21 cellular contexts compared by ENCODE assay signal in genomic region chr1:160403244-160403643, GRCh38. TPM values are rescaled to one million over a fixed set of nuclear protein-coding genes. Genes with fewer than 3 reads are reported as not detected.
DNase-seq lines count a peak whose midpoint lies in the region; ATAC-seq and TF ChIP-seq lines count a peak whose summit lies in the region.
"Had no signal": no experiment of that assay in that cellular context is flagged by ENCODE, and none has a peak within 500 bp of the region (broad histone marks: within the 10 kb centered on the region; RNA-seq: fewer than 3 reads in every experiment).

No MANE protein-coding gene starts in this region.

- peaks cover 1% of the 10 kb centered on the region for H3K36me3 Mint-ChIP-seq in osteocyte (ENCODE audit: unreplicated experiment)
- H3K36me3 Mint-ChIP-seq: activated CD4-positive, alpha-beta memory T cell treated with anti-CD3 and anti-CD28 coated beads for 36 hours; CD4-positive, alpha-beta memory T cell; IgD-negative memory B cell; naive thymus-derived CD8-positive, alpha-beta T cell had no signal

- no peak for TF ChIP-seq CTCF in osteocyte (IDR thresholded peaks at IDR 0.05)

- H3K4me1 Mint-ChIP-seq in osteocyte (ENCODE audit: unreplicated experiment), result peaks cover 12% of the 10 kb centered on the region

- no peak overlapping the region for H3K27ac Mint-ChIP-seq in osteocyte (ENCODE audit: unreplicated experiment)
- H3K27ac Mint-ChIP-seq: activated CD4-positive, alpha-beta memory T cell treated with anti-CD3 and anti-CD28 coated beads for 36 hours; CD4-positive, alpha-beta memory T cell; naive thymus-derived CD8-positive, alpha-beta T cell had no signal

- no peaks in the 10 kb centered on the region for H3K27me3 Mint-ChIP-seq in osteocyte (ENCODE audit: unreplicated experiment)
- H3K27me3 Mint-ChIP-seq: IgD-negative memory B cell had no signal

- no peak for ATAC-seq in GM19452 (IDR thresholded peaks at IDR 0.05; ENCODE audit: unreplicated experiment)
- ATAC-seq: naive thymus-derived CD8-positive, alpha-beta T cell had no signal

- in situ Hi-C loops in KBM-7 (cut with MboI; ENCODE audit: low pct_unique_long_range_greater_than_20kb, low sequenced_read_pairs), result no loop called here

- DNase-seq in KBM-7 (peak; percentile 20), dermis microvascular lymphatic vessel endothelial cell (ENCODE audit: low read depth in 2 of 2) (peak; percentile 17 to 56), islet precursor cell (peak; percentile 44), osteocyte (ENCODE audit: extremely low spot score, unreplicated experiment) (peak; percentile 42), H4 (ENCODE audit: low spot score) (no peak), NCI-H2227 treated with DMSO at 0.1 percent for 48 hours (lab: John Stamatoyannopoulos, UW) (no peak)
- DNase-seq: activated CD4-positive, alpha-beta memory T cell treated with anti-CD3 and anti-CD28 coated beads for 36 hours; activated gamma-delta T cell treated with Interleukin-2 at 50 U/mL for 16 hours; CD4-positive, alpha-beta memory T cell; DMS 273 treated with DMSO at 0.1 percent for 48 hours; H7; hippocampal formation; kidney; naive thymus-derived CD8-positive, alpha-beta T cell; NCI-H2171; NCI-H526; posterior cingulate gyrus; RPMI8226 had no signal

- no peaks in the 10 kb centered on the region for H3K9me3 Mint-ChIP-seq in osteocyte (ENCODE audit: unreplicated experiment)
- H3K9me3 Mint-ChIP-seq: activated CD4-positive, alpha-beta memory T cell treated with anti-CD3 and anti-CD28 coated beads for 36 hours; CD4-positive, alpha-beta memory T cell; IgD-negative memory B cell; naive thymus-derived CD8-positive, alpha-beta T cell had no signal

- no peak overlapping the region for H3K4me3 Mint-ChIP-seq in osteocyte (ENCODE audit: unreplicated experiment)
- H3K4me3 Mint-ChIP-seq: activated CD4-positive, alpha-beta memory T cell treated with anti-CD3 and anti-CD28 coated beads for 36 hours; naive thymus-derived CD8-positive, alpha-beta T cell had no signal

RNA-seq across cellular contexts. Expression of gene VANGL2, which starts 2.9 kb away (rescaled TPM):
- total RNA-seq in dermis microvascular lymphatic vessel endothelial cell (not detected in 2 replicates), osteocyte (16.4 and 17.7 TPM in 2 replicates)
- total RNA-seq in H4 (2014; rRNA removed; shearing (Covaris generic)), result 1.2 and 1.8 TPM in 2 replicates
- total RNA-seq: activated CD4-positive, alpha-beta memory T cell treated with anti-CD3 and anti-CD28 coated beads for 36 hours; CD4-positive, alpha-beta memory T cell; T-helper 2 cell treated with Interferon-gamma antibody and Interleukin-4, amounts not matched to agents 100 ng/mL and 5 ng/mL, for 36 hours had no signal

RNA-seq across cellular contexts. Expression of gene NHLH1, which starts 36.4 kb away (rescaled TPM):
- total RNA-seq in dermis microvascular lymphatic vessel endothelial cell (under 0.01 TPM in 1 of 2 replicates, not detected in the other), osteocyte (0.16 and 0.31 TPM in 2 replicates)
- 0.04 TPM in 1 of 2 replicates, not detected in the other for total RNA-seq in H4 (2014; rRNA removed; shearing (Covaris generic))

Comparison
In these comparisons a context has a peak if more than half of its experiments do, and no peak if none do; other contexts are left out.
1. DNase-seq: peak in KBM-7 (single experiment), dermis microvascular lymphatic vessel endothelial cell (2 of 2), islet precursor cell (single experiment) and osteocyte (single experiment); none in H4 (single experiment) and NCI-H2227 treated with DMSO at 0.1 percent for 48 hours (single experiment).